11 cellular contexts compared by ENCODE assay signal in the genomic region with DNA sequence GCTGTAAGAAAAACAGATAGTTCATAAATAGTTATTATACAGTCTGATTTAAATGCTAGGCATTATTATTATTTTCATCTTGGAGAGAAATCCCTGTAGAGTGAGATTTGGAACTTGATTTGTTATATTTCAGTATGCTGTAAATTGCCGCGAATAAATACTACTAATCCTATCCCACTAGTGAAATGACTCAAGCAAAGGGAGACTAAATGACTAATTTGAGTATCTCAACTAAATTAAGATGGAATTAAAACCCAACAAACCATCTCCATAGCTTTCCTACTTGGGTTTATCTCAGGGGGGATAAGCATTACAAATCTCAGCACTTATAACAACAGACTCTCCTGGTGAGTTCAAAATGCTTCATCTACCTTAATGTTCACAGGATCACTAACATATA.
"Had no signal": no experiment of that assay in that cellular context is flagged by ENCODE, and none has a peak within 500 bp of the region (broad histone marks: within the 10 kb centered on the region; RNA-seq: fewer than 3 reads in every experiment).

No MANE protein-coding gene starts in this region.

- DNase-seq: activated CD4-positive, alpha-beta T cell treated with anti-CD3 and anti-CD28 coated beads for 1 hour; activated CD4-positive, alpha-beta T cell treated with anti-CD3 and anti-CD28 coated beads, Interleukin-2, amount 50 U/mL, for 48 hours; activated CD8-positive, alpha-beta memory T cell treated with anti-CD3 and anti-CD28 coated beads, Interleukin-2, amount 10 ng/mL, durations not matched to agents 7 days and 5 days; activated effector memory CD4-positive, alpha-beta T cell treated with Interleukin-2 at 50 U/mL for 16 hours; activated T-cell treated with anti-CD3 and anti-CD28 coated beads, Interleukin-2, amount 50 U/mL, for 24 hours; amniotic stem cell; cerebellar nuclear complex; endodermal cell; head of caudate nucleus; trophoblast cell had no signal

- H3K9me3 ChIP-seq: right atrium auricular region had no signal

- H3K36me3 ChIP-seq: right atrium auricular region had no signal

- H3K27me3 ChIP-seq: right atrium auricular region had no signal

- H3K4me3 ChIP-seq: right atrium auricular region had no signal

- H3K4me1 ChIP-seq: right atrium auricular region had no signal

- H3K27ac ChIP-seq: right atrium auricular region had no signal
